ENCODE assay signal across 21 cellular contexts in genomic region chr4:186954956-186955355, GRCh38.
DNase-seq lines count a peak whose midpoint lies in the region; ATAC-seq and TF ChIP-seq lines count a peak whose summit lies in the region.
"Had no signal": no experiment of that assay in that cellular context is flagged by ENCODE, and none has a peak within 500 bp of the region (broad histone marks: within the 10 kb centered on the region; RNA-seq: fewer than 3 reads in every experiment).

No MANE protein-coding gene starts in this region.

- no peaks in the 10 kb centered on the region for H3K27me3 ChIP-seq in OCI-LY1 (ENCODE audit: insufficient read depth, low read length)
- H3K27me3 ChIP-seq in upper lobe of right lung: no peaks in the 10 kb centered on the region
- H3K27me3 ChIP-seq in ascending aorta: no peaks in the 10 kb centered on the region
- H3K27me3 ChIP-seq: BE2C, BLaER1 had no signal

- no peaks in the 10 kb centered on the region for H3K79me2 ChIP-seq in OCI-LY1 (ENCODE audit: insufficient read depth, low read length)

- no peaks in the 10 kb centered on the region for H4K20me1 ChIP-seq in OCI-LY1 (ENCODE audit: insufficient read depth, low read length)
- H4K20me1 ChIP-seq: BLaER1 had no signal

- no peak overlapping the region for H3K9ac ChIP-seq in OCI-LY1 (ENCODE audit: low read length)
- H3K9ac ChIP-seq: BLaER1 had no signal

- peaks cover 26% of the 10 kb centered on the region for H3K4me1 ChIP-seq in OCI-LY1 (ENCODE audit: insufficient read depth, low read length, severe bottlenecking)
- peaks cover 6% of the 10 kb centered on the region for H3K4me1 ChIP-seq in upper lobe of right lung
- no peaks in the 10 kb centered on the region for H3K4me1 ChIP-seq in ascending aorta
- H3K4me1 ChIP-seq: BE2C had no signal

- intact Hi-C loops in upper lobe of right lung (cut with DNase I) (no loop called here), ascending aorta (cut with DNase I) (no loop called here)

- H2AFZ ChIP-seq in OCI-LY1 (ENCODE audit: low read length): peak overlapping the region; percentile 87

- TF ChIP-seq CTCF in OCI-LY1 (IDR thresholded peaks at IDR 0.05; ENCODE audit: low read length): no peak
- TF ChIP-seq CTCF in upper lobe of right lung (IDR thresholded peaks at IDR 0.05): no peak
- no peak for TF ChIP-seq CTCF in ascending aorta (IDR thresholded peaks at IDR 0.05)
- no peak for TF ChIP-seq CTCF in foreskin fibroblast (IDR thresholded peaks at IDR 0.05; ENCODE audit: low read depth, low read length)

- peak overlapping the region; percentile 4 for H3K27ac ChIP-seq in OCI-LY1 (ENCODE audit: low read depth, low read length, poor library complexity, severe bottlenecking)
- H3K27ac ChIP-seq in upper lobe of right lung: no peak overlapping the region
- H3K27ac ChIP-seq in ascending aorta: no peak overlapping the region
- H3K27ac ChIP-seq: BLaER1 had no signal

- H3K4me3 ChIP-seq in OCI-LY1 (ENCODE audit: low read depth, low read length, poor library complexity, severe bottlenecking): no peak overlapping the region
- H3K4me3 ChIP-seq in upper lobe of right lung: no peak overlapping the region
- no peak overlapping the region for H3K4me3 ChIP-seq in ascending aorta
- H3K4me3 ChIP-seq in foreskin fibroblast (ENCODE audit: low read depth in 1 of 2, low read length in 2 of 2): no peak overlapping the region
- H3K4me3 ChIP-seq: BLaER1 had no signal

- peak; percentile 74 for DNase-seq in cerebellar cortex (ENCODE audit: low spot score)
- no peak for DNase-seq in upper lobe of right lung
- no peak for DNase-seq in ascending aorta (ENCODE audit: low spot score in 2 of 2)
- DNase-seq in NCI-H345 treated with DMSO at 0.1 percent for 48 hours (lab: John Stamatoyannopoulos, UW; ENCODE audit: unreplicated experiment): no peak
- DNase-seq in foreskin fibroblast: no peak
- DNase-seq: 8988T; ACHN; BE2C; CD4-positive, alpha-beta memory T cell; CD4-positive, CD25-positive, alpha-beta regulatory T cell; CD8-positive, alpha-beta memory T cell; COR-L47; DMS 273 treated with DMSO at 0.1 percent for 48 hours; DMS153; DMS53; DMS79; DND-41; EL; GF-D8 had no signal

- ATAC-seq in upper lobe of right lung: peak; percentile 37

- H3K36me3 ChIP-seq in OCI-LY1 (ENCODE audit: insufficient read depth, low read length) (no peaks in the 10 kb centered on the region), upper lobe of right lung (no peaks in the 10 kb centered on the region), ascending aorta (no peaks in the 10 kb centered on the region)
- H3K36me3 ChIP-seq: BE2C, BLaER1 had no signal

- H3K9me3 ChIP-seq in OCI-LY1 (ENCODE audit: low read length) (0 out of 2 replicates have a peak, but pooled peaks cover 5% of the 10 kb centered on the region), upper lobe of right lung (no peaks in the 10 kb centered on the region), ascending aorta (no peaks in the 10 kb centered on the region)
- H3K9me3 ChIP-seq: BE2C had no signal

- H3K9me2 ChIP-seq in OCI-LY1 (ENCODE audit: low read depth, low read length): no peaks in the 10 kb centered on the region

- H3F3A ChIP-seq in OCI-LY1 (ENCODE audit: insufficient read depth, low read length): no peaks in the 10 kb centered on the region

- H3K4me2 ChIP-seq in OCI-LY1 (ENCODE audit: low read length): no peak overlapping the region
- H3K4me2 ChIP-seq: BLaER1 had no signal
